In genomic region chr5:139960723-139961383, GRCh38 we compare ENCODE assay signal across 12 cellular contexts.
A peak's percentile ranks its signal among the peaks of the same experiment; 100 is the strongest.
DNase-seq lines count a peak whose midpoint lies in the region; ATAC-seq and TF ChIP-seq lines count a peak whose summit lies in the region.
"Had no signal": no experiment of that assay in that cellular context is flagged by ENCODE, and none has a peak within 500 bp of the region (broad histone marks: within the 10 kb centered on the region; RNA-seq: fewer than 3 reads in every experiment).

No MANE protein-coding gene starts in this region.

- H3K4me1 Mint-ChIP-seq in effector memory CD8-positive, alpha-beta T cell (ENCODE audit: low read depth in 2 of 2) = no peaks in the 10 kb centered on the region
- H3K4me1 Mint-ChIP-seq in MCF 10A (ENCODE audit: insufficient read depth, unreplicated experiment) = no peaks in the 10 kb centered on the region

- no peak overlapping the region for H3K4me3 Mint-ChIP-seq in effector memory CD8-positive, alpha-beta T cell
- no peak overlapping the region for H3K4me3 Mint-ChIP-seq in MCF 10A (ENCODE audit: unreplicated experiment)
- H3K4me3 Mint-ChIP-seq: T-helper 1 cell treated with Interleukin-12 subunit alpha and Interleukin-12 subunit beta and Interleukin-4 antibody, amounts not matched to agents 30 μg/mL and 1 μg/mL, for 36 hours had no signal

- no peak for TF ChIP-seq CTCF in MCF 10A (IDR thresholded peaks at IDR 0.05; ENCODE audit: unreplicated experiment)

- H3K9me3 Mint-ChIP-seq in effector memory CD8-positive, alpha-beta T cell = no peaks in the 10 kb centered on the region
- H3K9me3 Mint-ChIP-seq in MCF 10A (ENCODE audit: unreplicated experiment) = no peaks in the 10 kb centered on the region
- H3K9me3 Mint-ChIP-seq: T-helper 1 cell treated with Interleukin-12 subunit alpha and Interleukin-12 subunit beta and Interleukin-4 antibody, amounts not matched to agents 30 μg/mL and 1 μg/mL, for 36 hours had no signal

- intact Hi-C loops in MCF 10A (cut with micrococcal nuclease) = no loop called here

- H3K27me3 Mint-ChIP-seq in effector memory CD8-positive, alpha-beta T cell = peaks cover 0 to 2% of the 10 kb centered on the region in 2 donors
- peaks cover 12% of the 10 kb centered on the region for H3K27me3 Mint-ChIP-seq in MCF 10A (ENCODE audit: insufficient read depth, unreplicated experiment)

- peak; percentile 86 for ATAC-seq in GM18858 (IDR thresholded peaks at IDR 0.05; ENCODE audit: unreplicated experiment)
- peak; percentile 87 for ATAC-seq in GM21447 (IDR thresholded peaks at IDR 0.05; ENCODE audit: unreplicated experiment)
- peak; percentile 50 for ATAC-seq in HG03095 (IDR thresholded peaks at IDR 0.05; ENCODE audit: unreplicated experiment)
- ATAC-seq in effector memory CD8-positive, alpha-beta T cell (replicated peaks) = peak; percentile 22
- ATAC-seq: K562 had no signal

- DNase-seq in effector memory CD8-positive, alpha-beta T cell = no peak
- DNase-seq in NK-92 (lab: John Stamatoyannopoulos, UW; ENCODE audit: unreplicated experiment) (no peak), NCI-H345 (lab: John Stamatoyannopoulos, UW) (no peak), inferior parietal cortex (ENCODE audit: extremely low spot score) (no peak), MCF 10A (ENCODE audit: unreplicated experiment) (no peak)
- DNase-seq: islet precursor cell, NCI-H526 treated with DMSO at 0.1 percent for 48 hours had no signal

- no peak overlapping the region for H3K27ac Mint-ChIP-seq in effector memory CD8-positive, alpha-beta T cell
- H3K27ac Mint-ChIP-seq in MCF 10A (ENCODE audit: low read depth, unreplicated experiment) = no peak overlapping the region
- H3K27ac Mint-ChIP-seq: T-helper 1 cell treated with Interleukin-12 subunit alpha and Interleukin-12 subunit beta and Interleukin-4 antibody, amounts not matched to agents 30 μg/mL and 1 μg/mL, for 36 hours had no signal

- no peaks in the 10 kb centered on the region for H3K36me3 Mint-ChIP-seq in effector memory CD8-positive, alpha-beta T cell (ENCODE audit: insufficient read depth)
- no peaks in the 10 kb centered on the region for H3K36me3 Mint-ChIP-seq in MCF 10A (ENCODE audit: insufficient read depth, unreplicated experiment)

- BruUV-seq in MCF 10A (replicated peaks; lab: Mats Ljungman, UMichigan) = no TSS peak

- POLR2A ChIA-PET in MCF 10A (lab: Yijun Ruan, JAX) = interaction anchor here (0.6 kb wide), 1 partner anchor 323 kb away, joined by 3 read pairs; no protein-coding TSS in a partner anchor

- CTCF ChIA-PET in MCF 10A (lab: Yijun Ruan, JAX) = interaction anchor here (1.1 to 15.4 kb wide), 4 partner anchors 7 to 173 kb away, joined by 5 to 198 read pairs (median 14); no protein-coding TSS in a partner anchor

Comparison
In these comparisons a context has a peak if more than half of its experiments do, and no peak if none do; other contexts are left out.
1. ATAC-seq: peak in every context shown above with its lines; median percentile 87 in GM21447; 86 in GM18858; 50 in HG03095; 22 in effector memory CD8-positive, alpha-beta T cell.